8 cellular contexts compared by ENCODE assay signal in genomic region chr17:59620518-59621259, GRCh38. TPM values are rescaled to one million over a fixed set of nuclear protein-coding genes. Genes with fewer than 3 reads are reported as not detected.
DNase-seq lines count a peak whose midpoint lies in the region; ATAC-seq and TF ChIP-seq lines count a peak whose summit lies in the region.

No MANE protein-coding gene starts in this region.

- H3K27ac ChIP-seq in HUES6 (ENCODE audit: low read depth, low read length) (no peak overlapping the region; the same call in 1 of the 2 replicates), SK-N-SH (ENCODE audit: low read depth in 2 of 2, low read length in 1 of 2) (peak overlapping the region; percentile 98 to 99), left ventricle myocardium inferior (replicated peaks) (peak overlapping the region; percentile 99), psoas muscle (peak overlapping the region; percentile 98)

- ATAC-seq in psoas muscle (peak in 3 of 4 donors; percentile 2 to 28 (median 20)), GM21360 (IDR thresholded peaks at IDR 0.05; ENCODE audit: unreplicated experiment) (no peak), GM18520 (IDR thresholded peaks at IDR 0.05; ENCODE audit: unreplicated experiment) (no peak)

- H3K36me3 ChIP-seq in HUES6 (ENCODE audit: control insufficient read depth, insufficient read depth, low read length) (peaks cover 14% of the 10 kb centered on the region; the same call in 1 of the 2 replicates), SK-N-SH (replicated peaks in 1 of 2; ENCODE audit: control insufficient read depth in 1 of 2, insufficient read depth in 2 of 2, low read length in 1 of 2) (peaks cover 16 to 28% of the 10 kb centered on the region in 2 experiments), left ventricle myocardium inferior (no peaks in the 10 kb centered on the region), psoas muscle (ENCODE audit: insufficient read depth in 1 of 2, low read depth in 1 of 2) (no peaks in the 10 kb centered on the region)

- 1% methylated on average over 14 of the region's 14 CpGs for WGBS in SK-N-SH (ENCODE audit: low lambda C conversion rate)
- 1 to 2% (median 1%) methylated on average over 14 of the region's 14 CpGs for WGBS in psoas muscle, 3 donors

- H3K9me2 ChIP-seq in SK-N-SH = no peaks in the 10 kb centered on the region

- peaks cover 33% of the 10 kb centered on the region for H3K4me1 ChIP-seq in HUES6 (ENCODE audit: control insufficient read depth, insufficient read depth, low read length)
- H3K4me1 ChIP-seq in SK-N-SH (ENCODE audit: control insufficient read depth in 1 of 2, insufficient read depth in 2 of 2, low read depth in 1 of 2, low read length in 1 of 2) = peaks cover 24 to 28% of the 10 kb centered on the region in 2 experiments; a peak in 3 of 4 replicates
- peaks cover 79% of the 10 kb centered on the region for H3K4me1 ChIP-seq in left ventricle myocardium inferior
- H3K4me1 ChIP-seq in psoas muscle = peaks cover 42% of the 10 kb centered on the region

- peaks cover 87% of the 10 kb centered on the region for H3K79me2 ChIP-seq in SK-N-SH (ENCODE audit: insufficient read depth)

- TF ChIP-seq EP300 in SK-N-SH (IDR thresholded peaks at IDR 0.05; ENCODE audit: borderline replicate concordance in 1 of 2, low read depth in 1 of 2, low read length in 1 of 2) = no peak

- peak overlapping the region; percentile 92 for H3K4me2 ChIP-seq in SK-N-SH

- H3K9ac ChIP-seq in HUES6 (ENCODE audit: low read length) (peak overlapping the region; percentile 91), SK-N-SH (peak overlapping the region; percentile 99)

- intact Hi-C loops in left ventricle myocardium inferior (cut with micrococcal nuclease) = no loop called here
- intact Hi-C loops in psoas muscle (cut with DNase I) = no loop called here

- POLR2A ChIA-PET in SK-N-SH (lab: Yijun Ruan, JAX) = interaction anchor here (0.6 to 2.4 kb wide), 6 partner anchors 13 to 94 kb away, joined by 3 to 13 read pairs (median 6); partner anchors contain the start of genes PTRH2 and VMP1

- peaks cover 44% of the 10 kb centered on the region for H3K4me1 Mint-ChIP-seq in activated naive CD8-positive, alpha-beta T cell treated with anti-CD3 and anti-CD28 coated beads for 36 hours

- peak overlapping the region; percentile 85 for H3K4me3 ChIP-seq in HUES6 (ENCODE audit: low read depth, low read length)
- H3K4me3 ChIP-seq in SK-N-SH (ENCODE audit: low read depth in 2 of 2, low read length in 1 of 2) = peak overlapping the region; percentile 94 to 97
- H3K4me3 ChIP-seq in left ventricle myocardium inferior = peak overlapping the region; percentile 92
- peak overlapping the region; percentile 85 for H3K4me3 ChIP-seq in psoas muscle

- peaks cover 4% of the 10 kb centered on the region for H3K27me3 Mint-ChIP-seq in activated naive CD8-positive, alpha-beta T cell treated with anti-CD3 and anti-CD28 coated beads for 36 hours

- CTCF ChIA-PET in SK-N-SH (lab: Yijun Ruan, JAX) = interaction anchor here (0.7 to 2.0 kb wide), 6 partner anchors 40 to 1102 kb away, joined by 3 to 7 read pairs (median 4); no protein-coding TSS in a partner anchor

- H4K20me1 ChIP-seq in SK-N-SH (ENCODE audit: insufficient read depth) = peaks cover 51% of the 10 kb centered on the region

- DNase-seq in CMK (ENCODE audit: low read depth) (peak; percentile 58), SK-N-SH (peak; percentile 59), left ventricle myocardium inferior (peak; percentile 30), psoas muscle (peak in 1 of 2 donors; percentile 31)
- DNase-seq in activated naive CD8-positive, alpha-beta T cell treated with anti-CD3 and anti-CD28 coated beads for 36 hours = peak; percentile 32

- no peaks in the 10 kb centered on the region for H3K27me3 ChIP-seq in HUES6 (ENCODE audit: control insufficient read depth, insufficient read depth, low read length)
- no peaks in the 10 kb centered on the region for H3K27me3 ChIP-seq in SK-N-SH (ENCODE audit: insufficient read depth)
- no peaks in the 10 kb centered on the region for H3K27me3 ChIP-seq in left ventricle myocardium inferior (ENCODE audit: low read depth)
- no peaks in the 10 kb centered on the region for H3K27me3 ChIP-seq in psoas muscle (ENCODE audit: insufficient read depth in 3 of 3, low read length in 2 of 3)

- no peak for TF ChIP-seq RAD21 in SK-N-SH (IDR thresholded peaks at IDR 0.05; ENCODE audit: low read length)

- H3F3A ChIP-seq in SK-N-SH (replicated peaks; ENCODE audit: insufficient read depth) = peaks cover 11% of the 10 kb centered on the region

- peak overlapping the region; percentile 85 for H3K4me3 Mint-ChIP-seq in activated naive CD8-positive, alpha-beta T cell treated with anti-CD3 and anti-CD28 coated beads for 36 hours

- no peak overlapping the region for H2AFZ ChIP-seq in SK-N-SH (ENCODE audit: low read depth)

- peak overlapping the region; percentile 95 for H3K27ac Mint-ChIP-seq in activated naive CD8-positive, alpha-beta T cell treated with anti-CD3 and anti-CD28 coated beads for 36 hours

- H3K9me3 Mint-ChIP-seq in activated naive CD8-positive, alpha-beta T cell treated with anti-CD3 and anti-CD28 coated beads for 36 hours = no peaks in the 10 kb centered on the region

- H3K9me3 ChIP-seq in HUES6 (ENCODE audit: control insufficient read depth, insufficient read depth, low read depth, low read length) (no peaks in the 10 kb centered on the region), SK-N-SH (no peaks in the 10 kb centered on the region), left ventricle myocardium inferior (replicated peaks) (no peaks in the 10 kb centered on the region), psoas muscle (no peaks in the 10 kb centered on the region)

- H3K36me3 Mint-ChIP-seq in activated naive CD8-positive, alpha-beta T cell treated with anti-CD3 and anti-CD28 coated beads for 36 hours = peaks cover 13% of the 10 kb centered on the region

- no peak for TF ChIP-seq CTCF in SK-N-SH (IDR thresholded peaks at IDR 0.05)
- no peak for TF ChIP-seq CTCF in left ventricle myocardium inferior (IDR thresholded peaks at IDR 0.05; ENCODE audit: borderline replicate concordance)
- TF ChIP-seq CTCF in psoas muscle (IDR thresholded peaks at IDR 0.05) = no peak

TF ChIP-seq in SK-N-SH, 30 proteins besides CTCF, POLR2A, EP300 and RAD21 (continues in another document):
- TF ChIP-seq SMC3 (IDR thresholded peaks at IDR 0.05; ENCODE audit: low read depth, low read length) = no peak
- peak; percentile 59; the same call in 1 of the 2 replicates for TF ChIP-seq MXI1 (IDR thresholded peaks at IDR 0.05; ENCODE audit: low read depth, low read length)
- TF ChIP-seq, protein P1, sequence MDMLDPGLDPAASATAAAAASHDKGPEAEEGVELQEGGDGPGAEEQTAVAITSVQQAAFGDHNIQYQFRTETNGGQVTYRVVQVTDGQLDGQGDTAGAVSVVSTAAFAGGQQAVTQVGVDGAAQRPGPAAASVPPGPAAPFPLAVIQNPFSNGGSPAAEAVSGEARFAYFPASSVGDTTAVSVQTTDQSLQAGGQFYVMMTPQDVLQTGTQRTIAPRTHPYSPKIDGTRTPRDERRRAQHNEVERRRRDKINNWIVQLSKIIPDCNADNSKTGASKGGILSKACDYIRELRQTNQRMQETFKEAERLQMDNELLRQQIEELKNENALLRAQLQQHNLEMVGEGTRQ (IDR thresholded peaks at IDR 0.05; ENCODE audit: borderline replicate concordance, low read depth, low read length) = 0 out of 2 replicates have a peak, but pooled peaks have one; percentile 23
- TF ChIP-seq RCOR1 (IDR thresholded peaks at IDR 0.05; ENCODE audit: low read length) = no peak
- TF ChIP-seq RXRA (IDR thresholded peaks at IDR 0.05; ENCODE audit: borderline replicate concordance, low read depth) = no peak
- peak; percentile 81 for TF ChIP-seq NFIC (IDR thresholded peaks at IDR 0.05; ENCODE audit: borderline replicate concordance)
- 0 out of 2 replicates have a peak, but pooled peaks have one; percentile 13 for TF ChIP-seq GATA2 (CRISPR knock-in tag; IDR thresholded peaks at IDR 0.05)
- TF ChIP-seq TEAD4 (IDR thresholded peaks at IDR 0.05; ENCODE audit: borderline replicate concordance, insufficient read depth) = no peak
- no peak for TF ChIP-seq ELF1 (IDR thresholded peaks at IDR 0.05)

RNA-seq across cellular contexts. Expression of gene CLTC, which starts 1.0 kb away (rescaled TPM):
- 160 and 217 TPM in 2 replicates for polyA plus RNA-seq in SK-N-SH (2012; rRNA removed)
- polyA plus RNA-seq in SK-N-SH (2012; cell fraction: cytosol; rRNA removed) = 239 and 240 TPM in 2 replicates
- 142 and 257 TPM in 2 replicates for polyA plus RNA-seq in SK-N-SH (2012; cell fraction: nucleus; rRNA removed)
- 100 to 1,000 TPM; 154 to 161 TPM for total RNA-seq in activated naive CD8-positive, alpha-beta T cell treated with anti-CD3 and anti-CD28 coated beads for 36 hours
- total RNA-seq in left ventricle myocardium inferior = 162 TPM
- 100 to 1,000 TPM in 3 of 4 donors, 10 to 100 TPM in 1; 92.4 to 156 (median 128) TPM for total RNA-seq in psoas muscle
- polyA plus RNA-seq in psoas muscle = 100 to 1,000 TPM in 2 of 3 donors, 10 to 100 TPM in 1; 61.4 to 124 (median 111) TPM

RNA-seq across cellular contexts. Expression of gene DHX40, which starts 55.3 kb away (rescaled TPM):
- polyA plus RNA-seq in SK-N-SH (2012; rRNA removed) (33.8 and 45.5 TPM in 2 replicates), psoas muscle (10 to 100 TPM in 2 of 3 donors, 1 to 10 TPM in 1; 8.5 to 17.2 (median 10.4) TPM)
- polyA plus RNA-seq in SK-N-SH (2012; cell fraction: cytosol; rRNA removed) = 56.4 and 58.0 TPM in 2 replicates
- polyA plus RNA-seq in SK-N-SH (2012; cell fraction: nucleus; rRNA removed) = 14.6 and 42.4 TPM in 2 replicates
- total RNA-seq in activated naive CD8-positive, alpha-beta T cell treated with anti-CD3 and anti-CD28 coated beads for 36 hours = 10 to 100 TPM; 23.3 to 24.0 TPM
- total RNA-seq in left ventricle myocardium inferior (17.0 TPM), psoas muscle (10 to 100 TPM; 17.2 to 21.8 (median 20.1) TPM)

Comparison
In these comparisons a context has a peak if more than half of its experiments do, and no peak if none do; other contexts are left out.
1. ATAC-seq: peak in psoas muscle (3 of 4); none in GM21360 (single experiment) and GM18520 (single experiment).
2. Peak in every context shown above with its lines, with median percentiles within 50 percentile points of each other: H3K4me3 ChIP-seq.